Comparison of ENCODE assay signal across 12 cellular contexts in the genomic region with DNA sequence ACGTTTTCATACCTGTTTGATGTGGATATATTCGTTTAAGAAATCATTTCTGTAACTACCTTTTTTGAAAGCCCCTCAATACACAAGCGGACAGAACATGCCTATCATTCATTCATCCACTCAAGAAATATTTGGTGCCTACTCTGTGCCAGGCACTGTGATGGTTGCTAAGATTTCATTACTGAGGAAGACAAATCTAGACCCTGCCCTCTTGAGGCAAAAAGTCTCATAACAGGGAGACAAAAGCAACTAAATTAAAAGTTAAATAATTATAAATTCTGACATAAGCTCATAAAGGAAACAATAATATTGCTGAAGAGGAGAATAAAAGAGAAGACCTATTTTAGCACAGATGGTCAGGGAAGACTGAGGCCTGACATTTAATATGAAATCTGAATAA.
DNase-seq lines count a peak whose midpoint lies in the region; ATAC-seq and TF ChIP-seq lines count a peak whose summit lies in the region.
"Had no signal": no experiment of that assay in that cellular context is flagged by ENCODE, and none has a peak within 500 bp of the region (broad histone marks: within the 10 kb centered on the region; RNA-seq: fewer than 3 reads in every experiment).

No MANE protein-coding gene starts in this region.

- intact Hi-C loops in Panc1 (cut with micrococcal nuclease; ENCODE audit: unreplicated experiment) (no loop called here), posterior vena cava (cut with DNase I) (no loop called here)

- BruUV-seq in Panc1 (replicated peaks; lab: Mats Ljungman, UMichigan): no TSS peak

- H3K9me3 ChIP-seq in Panc1 (ENCODE audit: control insufficient read depth, insufficient read depth, low read depth, low read length) (no peaks in the 10 kb centered on the region), upper lobe of left lung (no peaks in the 10 kb centered on the region)

- H3K4me1 ChIP-seq in Panc1 (ENCODE audit: control insufficient read depth, insufficient read depth, low read length) (no peaks in the 10 kb centered on the region), upper lobe of left lung (no peaks in the 10 kb centered on the region)

- WGBS in upper lobe of left lung, 2 donors: 59 to 70% methylated on average over 3 of the region's 3 CpGs

- peak; percentile 17 for DNase-seq in GM12865 (ENCODE audit: low read depth)
- DNase-seq in Panc1 (ENCODE audit: low read depth, low spot score): peak; percentile 22
- DNase-seq in fibroblast of the aortic adventitia (ENCODE audit: low read depth): peak; percentile 12
- no peak for DNase-seq in posterior vena cava (ENCODE audit: low spot score)
- no peak for DNase-seq in activated CD4-positive, alpha-beta T cell treated with anti-CD3 and anti-CD28 coated beads, Interleukin-2, amount 50 U/mL, for 4 hours
- DNase-seq in upper lobe of left lung: no peak
- DNase-seq: activated CD4-positive, alpha-beta T cell treated with anti-CD3 and anti-CD28 coated beads for 4 hours; activated naive CD4-positive, alpha-beta T cell treated with anti-CD3 and anti-CD28 coated beads, Interleukin-2, amount 10 ng/mL, durations not matched to agents 7 days and 5 days; erythroblast; NCI-H1092 treated with DMSO at 0.1 percent for 48 hours had no signal

- CTCF ChIA-PET in Panc1 (lab: Charles Lee): interaction anchor here (0.6 to 1.7 kb wide), 3 partner anchors 149 to 316 kb away, joined by 3 to 6 read pairs (median 4); partner anchors contain the start of gene ZNHIT6

- TF ChIP-seq POLR2A in upper lobe of left lung (IDR thresholded peaks at IDR 0.05): no peak

- H3K27me3 ChIP-seq in Panc1 (ENCODE audit: control insufficient read depth, insufficient read depth, low read length): 0 out of 2 replicates have a peak, but pooled peaks cover under 1% of the 10 kb centered on the region
- no peaks in the 10 kb centered on the region for H3K27me3 ChIP-seq in upper lobe of left lung

- peak; percentile 46 for TF ChIP-seq CTCF in 22Rv1 (IDR thresholded peaks at IDR 0.05)
- peak; percentile 19 for TF ChIP-seq CTCF in GM12865 (IDR thresholded peaks at IDR 0.05; ENCODE audit: insufficient read depth, low read depth, low read length, missing control alignments)
- TF ChIP-seq CTCF in Panc1 (IDR thresholded peaks at IDR 0.05): peak; percentile 77
- TF ChIP-seq CTCF in fibroblast of the aortic adventitia (IDR thresholded peaks at IDR 0.05; ENCODE audit: insufficient read depth, low read length): peak; percentile 39
- no peak for TF ChIP-seq CTCF in upper lobe of left lung (IDR thresholded peaks at IDR 0.05)

- POLR2A ChIA-PET in Panc1 (lab: Charles Lee): no interaction called here

- no peak for TF ChIP-seq EP300 in upper lobe of left lung (IDR thresholded peaks at IDR 0.05)

- H3K27ac ChIP-seq in 22Rv1 (no peak overlapping the region), Panc1 (ENCODE audit: low read length) (no peak overlapping the region), upper lobe of left lung (no peak overlapping the region)

- H3K4me3 ChIP-seq in GM12865 (ENCODE audit: low read depth, low read length) (no peak overlapping the region), Panc1 (ENCODE audit: low read depth in 2 of 2, low read length in 2 of 2) (no peak overlapping the region), fibroblast of the aortic adventitia (ENCODE audit: low read depth, low read length) (no peak overlapping the region), upper lobe of left lung (no peak overlapping the region)

- ATAC-seq in Panc1 (peak; percentile 83), GM19324 (IDR thresholded peaks at IDR 0.05; ENCODE audit: low FRiP score, unreplicated experiment) (no peak), upper lobe of left lung (ENCODE audit: low FRiP score in 2 of 2) (no peak)

- H3K36me3 ChIP-seq in Panc1 (ENCODE audit: control insufficient read depth, insufficient read depth, low read length): no peaks in the 10 kb centered on the region
- no peaks in the 10 kb centered on the region for H3K36me3 ChIP-seq in upper lobe of left lung

- in situ Hi-C loops in Panc1 (cut with HindIII; ENCODE audit: low pct_unique_long_range_greater_than_20kb, low sequenced_read_pairs): no loop called here

Comparison
In these comparisons a context has a peak if more than half of its experiments do, and no peak if none do; other contexts are left out.
1. CTCF ChIP-seq: peak in 22Rv1 (single experiment), GM12865 (single experiment), Panc1 (single experiment) and fibroblast of the aortic adventitia (single experiment); none in upper lobe of left lung (0 of 6).
2. DNase-seq: peak in GM12865 (single experiment), Panc1 (single experiment) and fibroblast of the aortic adventitia (single experiment); none in posterior vena cava (single experiment), activated CD4-positive, alpha-beta T cell treated with anti-CD3 and anti-CD28 coated beads, Interleukin-2, amount 50 U/mL, for 4 hours (0 of 2) and upper lobe of left lung (0 of 2).